27 cellular contexts compared by ENCODE assay signal in the genomic region with DNA sequence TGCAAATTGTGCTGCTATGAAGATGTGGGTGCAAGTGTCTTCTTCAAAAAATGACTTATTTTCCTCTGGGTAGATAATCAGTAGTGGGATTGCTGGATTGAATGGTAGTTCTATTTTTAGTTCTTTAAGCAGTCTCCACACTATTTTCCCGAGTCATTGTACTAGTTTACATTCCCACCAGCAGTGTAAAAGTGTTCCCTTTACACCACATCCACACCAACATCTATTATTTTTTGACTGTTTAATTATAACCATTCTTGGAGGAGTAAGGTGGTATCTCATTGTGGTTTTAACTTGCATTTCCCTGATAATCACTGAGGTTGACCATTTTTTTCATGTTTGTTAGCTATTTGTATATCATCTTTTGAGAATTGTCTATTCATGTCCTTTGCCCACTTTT. TPM values are rescaled to one million over a fixed set of nuclear protein-coding genes. Genes with fewer than 3 reads are reported as not detected.
DNase-seq lines count a peak whose midpoint lies in the region; ATAC-seq, FAIRE-seq and TF ChIP-seq lines count a peak whose summit lies in the region.
"Had no signal": no experiment of that assay in that cellular context is flagged by ENCODE, and none has a peak within 500 bp of the region (broad histone marks: within the 10 kb centered on the region; RNA-seq: fewer than 3 reads in every experiment).

No MANE protein-coding gene starts in this region.

- H3K9me1 ChIP-seq in IMR-90 (ENCODE audit: insufficient read depth, low read length) = peaks cover 3% of the 10 kb centered on the region; the same call in 1 of the 2 replicates

- TF ChIP-seq POLR2A in A549 (IDR thresholded peaks at IDR 0.05; ENCODE audit: low read length) (no peak), IMR-90 (IDR thresholded peaks at IDR 0.05; ENCODE audit: low read depth, low read length) (no peak)

- dilution Hi-C loops in IMR-90 (cut with HindIII; ENCODE audit: low sequenced_read_pairs, unreplicated experiment) = loop anchor here (25.0 kb wide), 1 partner anchor 419 kb away; no protein-coding TSS in a partner anchor

- H3K27me3 Mint-ChIP-seq in astrocyte (ENCODE audit: low read depth, unreplicated experiment) = peaks cover 2% of the 10 kb centered on the region
- H3K27me3 Mint-ChIP-seq in activated naive CD4-positive, alpha-beta T cell treated with anti-CD3 and anti-CD28 coated beads for 36 hours (ENCODE audit: low read depth) = peaks cover 26% of the 10 kb centered on the region

- no peak overlapping the region for H3K4ac ChIP-seq in IMR-90 (ENCODE audit: low read depth, low read length)

- no peak overlapping the region for H2BK20ac ChIP-seq in IMR-90 (ENCODE audit: low read depth, low read length)

- no peak overlapping the region for H3K4me3 Mint-ChIP-seq in astrocyte (ENCODE audit: unreplicated experiment)
- no peak overlapping the region for H3K4me3 Mint-ChIP-seq in activated naive CD4-positive, alpha-beta T cell treated with anti-CD3 and anti-CD28 coated beads for 36 hours
- H3K4me3 Mint-ChIP-seq: CD14-positive monocyte; CD4-positive, alpha-beta memory T cell; CD4-positive, CD25-positive, alpha-beta regulatory T cell; CD8-positive, alpha-beta memory T cell had no signal

- no peak overlapping the region for H2BK15ac ChIP-seq in IMR-90 (ENCODE audit: low read depth, low read length)

- no peak overlapping the region for H3K23ac ChIP-seq in IMR-90 (ENCODE audit: low read depth, low read length)

- CTCF ChIA-PET in A549 (lab: Yijun Ruan, JAX) = interaction anchor here (1.3 kb wide), 1 partner anchor 12 kb away, joined by 4 read pairs; no protein-coding TSS in a partner anchor
- CTCF ChIA-PET in IMR-90 (lab: Yijun Ruan, JAX) = no interaction called here
- CTCF ChIA-PET in activated naive CD4-positive, alpha-beta T cell treated with anti-CD3 and anti-CD28 coated beads for 36 hours (lab: Charles Lee) = no interaction called here
- CTCF ChIA-PET in GM10248 (lab: Yijun Ruan, JAX) = interaction anchor here (1.2 kb wide), 1 partner anchor 9 kb away, joined by 5 read pairs; no protein-coding TSS in a partner anchor

- H4K20me1 ChIP-seq in IMR-90 (ENCODE audit: insufficient read depth, low read length) (no peaks in the 10 kb centered on the region), astrocyte (ENCODE audit: insufficient read depth, low read length) (no peaks in the 10 kb centered on the region)
- H4K20me1 ChIP-seq: BLaER1 had no signal

- no peak overlapping the region for H2BK5ac ChIP-seq in IMR-90 (ENCODE audit: low read depth, low read length, poor library complexity, severe bottlenecking)

- intact Hi-C loops in IMR-90 (cut with micrococcal nuclease) = no loop called here
- intact Hi-C loops in activated naive CD4-positive, alpha-beta T cell treated with anti-CD3 and anti-CD28 coated beads for 36 hours (cut with micrococcal nuclease) = no loop called here

- no peak overlapping the region for H3K9ac ChIP-seq in IMR-90 (ENCODE audit: low read depth, low read length)
- no peak overlapping the region for H3K9ac ChIP-seq in astrocyte (ENCODE audit: low read length)
- H3K9ac ChIP-seq: BLaER1 had no signal

- no peaks in the 10 kb centered on the region for H3K79me1 ChIP-seq in IMR-90 (ENCODE audit: low read depth in 1 of 2, low read length in 2 of 2)

- in situ Hi-C loops in IMR-90 (cut with MboI; ENCODE audit: low sequenced_read_pairs) = loop anchor here (25.0 kb wide), 1 partner anchor 169 kb away; no protein-coding TSS in a partner anchor

- no peak for ATAC-seq in A549
- ATAC-seq in IMR-90 (ENCODE audit: low read depth) = no peak
- no peak for ATAC-seq in HG02623 (IDR thresholded peaks at IDR 0.05; ENCODE audit: unreplicated experiment)

- no peak for TF ChIP-seq EP300 in A549 (IDR thresholded peaks at IDR 0.05)

- no peak overlapping the region for H4K8ac ChIP-seq in IMR-90 (ENCODE audit: low read depth in 2 of 2, low read length in 2 of 2)

- no peaks in the 10 kb centered on the region for H3K79me2 ChIP-seq in astrocyte (ENCODE audit: insufficient read depth, low read length)

- FAIRE-seq in A549 (lab: Jason Lieb, UNC) (no peak), astrocyte (lab: Jason Lieb, UNC) (peak; percentile 37), frontal cortex (lab: Jason Lieb, UNC) (peak; percentile 31)
- FAIRE-seq: G401.6, GM12891, GM19239 had no signal

- DNase-seq in A549 (ENCODE audit: low read depth in 1 of 2, low spot score in 1 of 2) (no peak), IMR-90 (no peak), astrocyte (ENCODE audit: low read depth) (no peak), frontal cortex (ENCODE audit: low spot score in 2 of 2) (no peak), NCI-H226 (no peak), GM10248 (ENCODE audit: extremely low spot score) (no peak)
- no peak for DNase-seq in activated naive CD4-positive, alpha-beta T cell treated with anti-CD3 and anti-CD28 coated beads for 36 hours
- DNase-seq: ACHN; BE2C; C1 segment of cervical spinal cord; CD4-positive, alpha-beta memory T cell; CD4-positive, CD25-positive, alpha-beta regulatory T cell; CD8-positive, alpha-beta memory T cell; COR-L47; DMS 273 treated with DMSO at 0.1 percent for 48 hours; DMS153; DMS53; DMS79; DND-41; GF-D8 had no signal

- TF ChIP-seq RAD21 in A549 (conservative IDR thresholded peaks at IDR 0.05 in 1 of 2, IDR thresholded peaks at IDR 0.05 in 1 of 2) (no peak), IMR-90 (IDR thresholded peaks at IDR 0.05; ENCODE audit: low read length) (no peak)

- WGBS in A549 (ENCODE audit: missing lambda C conversion rate) = 3% methylated on average over 1 of the region's 1 CpG
- WGBS in IMR-90 (ENCODE audit: extremely low coverage in 2 of 2, insufficient read length in 1 of 2), 2 experiments = no CpG with 5 or more reads among the region's 1 CpG

- H2BK120ac ChIP-seq in IMR-90 (ENCODE audit: low read depth, low read length) = no peak overlapping the region

- H3K36me3 ChIP-seq in IMR-90 (ENCODE audit: control insufficient read depth, insufficient read depth, low read length) (no peaks in the 10 kb centered on the region), astrocyte (ENCODE audit: insufficient read depth, low read length) (no peaks in the 10 kb centered on the region)
- H3K36me3 ChIP-seq: BE2C, BLaER1 had no signal

- no peak overlapping the region for H3K14ac ChIP-seq in IMR-90 (replicated peaks; ENCODE audit: low read depth, low read length)

- H3K4me1 ChIP-seq in A549 (peaks cover 19% of the 10 kb centered on the region; the same call in 2 of the 3 replicates), IMR-90 (ENCODE audit: control insufficient read depth, insufficient read depth, low read length) (no peaks in the 10 kb centered on the region; the same call in 1 of the 2 replicates), astrocyte (ENCODE audit: insufficient read depth, low read length) (peaks cover 10% of the 10 kb centered on the region)
- H3K4me1 ChIP-seq: BLaER1 had no signal

- H3K27me3 ChIP-seq in IMR-90 (ENCODE audit: control insufficient read depth, insufficient read depth, low read length) (no peaks in the 10 kb centered on the region), astrocyte (ENCODE audit: insufficient read depth, low read length) (no peaks in the 10 kb centered on the region)
- H3K27me3 ChIP-seq: BE2C, BLaER1 had no signal

- BruUV-seq in IMR-90 (replicated peaks; lab: Mats Ljungman, UMichigan) = no TSS peak

- H3K9me3 Mint-ChIP-seq in astrocyte (ENCODE audit: unreplicated experiment) = no peaks in the 10 kb centered on the region
- H3K9me3 Mint-ChIP-seq in activated naive CD4-positive, alpha-beta T cell treated with anti-CD3 and anti-CD28 coated beads for 36 hours = no peaks in the 10 kb centered on the region
- H3K9me3 Mint-ChIP-seq: CD8-positive, alpha-beta memory T cell had no signal

- no peak overlapping the region for H3K27ac Mint-ChIP-seq in astrocyte (ENCODE audit: unreplicated experiment)
- no peak overlapping the region for H3K27ac Mint-ChIP-seq in activated naive CD4-positive, alpha-beta T cell treated with anti-CD3 and anti-CD28 coated beads for 36 hours
- H3K27ac Mint-ChIP-seq: CD14-positive monocyte; CD4-positive, alpha-beta memory T cell; CD4-positive, CD25-positive, alpha-beta regulatory T cell; CD8-positive, alpha-beta memory T cell had no signal

- H3K4me3 ChIP-seq in A549 = no peak overlapping the region
- H3K4me3 ChIP-seq in IMR-90 (ENCODE audit: insufficient read depth, low read depth, low read length) = no peak overlapping the region
- no peak overlapping the region for H3K4me3 ChIP-seq in astrocyte (ENCODE audit: insufficient read depth, low read depth, low read length)
- H3K4me3 ChIP-seq: BLaER1 had no signal

- peak overlapping the region; percentile 49 for H3K4me2 ChIP-seq in A549
- H3K4me2 ChIP-seq in IMR-90 (ENCODE audit: low read depth, low read length) = no peak overlapping the region
- no peak overlapping the region for H3K4me2 ChIP-seq in astrocyte (ENCODE audit: low read length)
- H3K4me2 ChIP-seq: BLaER1 had no signal

- no peak overlapping the region for H3K56ac ChIP-seq in IMR-90 (ENCODE audit: extremely low read depth, insufficient read depth, low read length)

- H3K4me1 Mint-ChIP-seq in astrocyte (ENCODE audit: low read depth, unreplicated experiment) = peaks cover 20% of the 10 kb centered on the region
- H3K4me1 Mint-ChIP-seq in activated naive CD4-positive, alpha-beta T cell treated with anti-CD3 and anti-CD28 coated beads for 36 hours (ENCODE audit: low read depth) = no peaks in the 10 kb centered on the region
- H3K4me1 Mint-ChIP-seq: CD4-positive, CD25-positive, alpha-beta regulatory T cell; CD8-positive, alpha-beta memory T cell had no signal

- no peaks in the 10 kb centered on the region for H3K9me3 ChIP-seq in A549
- H3K9me3 ChIP-seq in IMR-90 (ENCODE audit: control insufficient read depth, insufficient read depth, low read length) = no peaks in the 10 kb centered on the region
- no peaks in the 10 kb centered on the region for H3K9me3 ChIP-seq in astrocyte (ENCODE audit: insufficient read depth, low read depth, low read length)
- H3K9me3 ChIP-seq: BE2C, BLaER1 had no signal

- H4K91ac ChIP-seq in IMR-90 (ENCODE audit: insufficient read depth, low read depth, low read length) = no peak overlapping the region

- no peak overlapping the region for H3K18ac ChIP-seq in IMR-90 (ENCODE audit: low read depth, low read length)

- no peak overlapping the region for H2AK9ac ChIP-seq in IMR-90 (replicated peaks; ENCODE audit: low read depth, low read length, poor library complexity)

- H2AK5ac ChIP-seq in IMR-90 (ENCODE audit: low read depth, low read length) = no peak overlapping the region

- no peaks in the 10 kb centered on the region for H3K36me3 Mint-ChIP-seq in astrocyte (ENCODE audit: low read depth, unreplicated experiment)
- no peaks in the 10 kb centered on the region for H3K36me3 Mint-ChIP-seq in activated naive CD4-positive, alpha-beta T cell treated with anti-CD3 and anti-CD28 coated beads for 36 hours (ENCODE audit: low read depth)
- H3K36me3 Mint-ChIP-seq: CD14-positive monocyte; CD4-positive, alpha-beta memory T cell; CD4-positive, CD25-positive, alpha-beta regulatory T cell; CD8-positive, alpha-beta memory T cell had no signal

- H3K27ac ChIP-seq in A549 (peak overlapping the region; percentile 56 to 69), IMR-90 (ENCODE audit: insufficient read depth, low read length) (no peak overlapping the region), astrocyte (ENCODE audit: low read depth, low read length) (no peak overlapping the region)
- H3K27ac ChIP-seq: 22Rv1, BLaER1 had no signal

- H2AFZ ChIP-seq in IMR-90 (replicated peaks; ENCODE audit: low read length, poor library complexity) (no peak overlapping the region), astrocyte (ENCODE audit: low read depth, low read length) (no peak overlapping the region)

- POLR2A ChIA-PET in A549 (lab: Yijun Ruan, JAX) = no interaction called here
- POLR2A ChIA-PET in IMR-90 (lab: Charles Lee; ENCODE audit: unreplicated experiment) = no interaction called here
- POLR2A ChIA-PET in GM10248 (lab: Yijun Ruan, JAX) = no interaction called here

- TF ChIP-seq CTCF in A549 (IDR thresholded peaks at IDR 0.05) (no peak), IMR-90 (conservative IDR thresholded peaks at IDR 0.05; ENCODE audit: low read depth, low read length) (no peak), astrocyte (IDR thresholded peaks at IDR 0.05; ENCODE audit: insufficient read depth, low read depth, low read length) (no peak), GM10248 (IDR thresholded peaks at IDR 0.05; ENCODE audit: control extremely low read depth, extremely low read depth, low read depth, missing control alignments) (no peak)

- no peak overlapping the region for H4K5ac ChIP-seq in IMR-90 (ENCODE audit: low read depth, low read length)

RNA-seq across cellular contexts. Expression of a gene that starts 19.7 kb away (rescaled TPM):
- polyA plus RNA-seq in A549 (2011; rRNA removed) (53.8 and 76.8 TPM in 2 replicates), A549 (2017; fragmentation: RNase III; extraction: RNeasy Plus Mini Kit Qiagen cat#74134 plus additional on column Dnase treatment) (117 to 121 TPM (median 120 TPM) in 3 replicates), IMR-90 (2012; rRNA removed) (86.6 and 87.0 TPM in 2 replicates)
- polyA plus RNA-seq in A549 (2012; cell fraction: cytosol; rRNA removed) = 70.4 and 74.2 TPM in 2 replicates
- polyA plus RNA-seq in A549 (2012; cell fraction: nucleus; rRNA removed) = 43.2 and 51.1 TPM in 2 replicates
- 20.3 and 20.7 TPM in 2 replicates for polyA minus RNA-seq in A549 (2011; rRNA and poly(A)+ RNA removed)
- total RNA-seq in IMR-90 (2012; rRNA removed) (91.8 and 144 TPM in 2 replicates), astrocyte (88.7 and 89.7 TPM in 2 replicates), frontal cortex (63.2 TPM)
- polyA plus RNA-seq in IMR-90 (2012; cell fraction: cytosol; rRNA removed) = 36.9 and 48.4 TPM in 2 replicates
- 30.8 and 43.7 TPM in 2 replicates for polyA plus RNA-seq in IMR-90 (2012; cell fraction: nucleus; rRNA removed; ENCODE audit: low replicate concordance)
- 100 to 1,000 TPM; 101 to 103 TPM for total RNA-seq in activated naive CD4-positive, alpha-beta T cell treated with anti-CD3 and anti-CD28 coated beads for 36 hours

Comparison
In these comparisons a context has a peak if more than half of its experiments do, and no peak if none do; other contexts are left out.
1. H3K27ac ChIP-seq: peak in A549 (2 of 2); none in IMR-90 (single experiment) and astrocyte (single experiment).
2. CTCF ChIA-PET loops: an anchor here in A549 (1.3 kb wide) and GM10248 (1.2 kb wide); none called in IMR-90 and activated naive CD4-positive, alpha-beta T cell treated with anti-CD3 and anti-CD28 coated beads for 36 hours.